1 cellular context compared by ENCODE assay signal in genomic region chr3:16247282-16248058, GRCh38.
A peak's percentile ranks its signal among the peaks of the same experiment; 100 is the strongest.
TF ChIP-seq lines count a peak whose summit lies in the region.

No MANE protein-coding gene starts in this region.

TF ChIP-seq in GM12878, 131 proteins besides CTCF, POLR2A, EP300 and RAD21 (continued from another document):
- TF ChIP-seq ZBTB4 (CRISPR knock-in tag; IDR thresholded peaks at IDR 0.05) = no peak
- peak; percentile 56; the same call in 1 of the 2 replicates for TF ChIP-seq DPF2 (IDR thresholded peaks at IDR 0.05)
- peak; percentile 65 for TF ChIP-seq MTA2 (IDR thresholded peaks at IDR 0.05; ENCODE audit: low read depth)
- no peak for TF ChIP-seq CEBPZ (IDR thresholded peaks at IDR 0.05; ENCODE audit: low read depth, low read length)
- peak; percentile 33; the same call in 1 of the 2 replicates for TF ChIP-seq MLLT1 (IDR thresholded peaks at IDR 0.05)
- 0 out of 2 replicates have a peak, but pooled peaks have one; percentile 49 for TF ChIP-seq ZNF687 (IDR thresholded peaks at IDR 0.05)
- TF ChIP-seq TCF3 (IDR thresholded peaks at IDR 0.05; ENCODE audit: borderline replicate concordance, insufficient read depth, low read depth, low read length) = 0 out of 2 replicates have a peak, but pooled peaks have one; percentile 28
- peak; percentile 49 to 81; a peak in 3 of 4 replicates for TF ChIP-seq BHLHE40 (IDR thresholded peaks at IDR 0.05; ENCODE audit: borderline replicate concordance in 1 of 2, low read depth in 2 of 2, low read length in 1 of 2)
- TF ChIP-seq GATAD2B (conservative IDR thresholded peaks at IDR 0.05; ENCODE audit: low read depth) = peak; percentile 39; the same call in 1 of the 2 replicates
- no peak for TF ChIP-seq CBX3 (IDR thresholded peaks at IDR 0.05; ENCODE audit: borderline replicate concordance, low read depth)
- TF ChIP-seq ATF7 (IDR thresholded peaks at IDR 0.05; ENCODE audit: low read depth) = 0 out of 2 replicates have a peak, but pooled peaks have one; percentile 25
- TF ChIP-seq SPI1 (IDR thresholded peaks at IDR 0.05; ENCODE audit: borderline replicate concordance, insufficient read depth, low read depth, low read length) = peak; percentile 44; the same call in 1 of the 2 replicates
- TF ChIP-seq PAX5 (IDR thresholded peaks at IDR 0.05; ENCODE audit: borderline replicate concordance, low read depth, low read length) = peak; percentile 40; the same call in 1 of the 2 replicates
- peak; percentile 61 to 72 for TF ChIP-seq IKZF2 (IDR thresholded peaks at IDR 0.05)
- peak; percentile 57; the same call in 1 of the 3 replicates for TF ChIP-seq POU2F2 (IDR thresholded peaks at IDR 0.05; ENCODE audit: borderline replicate concordance, low read depth, low read length)
- no peak for TF ChIP-seq ZSCAN29 (IDR thresholded peaks at IDR 0.05)
- TF ChIP-seq ASH2L (IDR thresholded peaks at IDR 0.05; ENCODE audit: borderline replicate concordance, low read depth) = no peak
- no peak for TF ChIP-seq SREBF1 (IDR thresholded peaks at IDR 0.05; ENCODE audit: low read length)
- TF ChIP-seq IKZF1 (conservative IDR thresholded peaks at IDR 0.05) = peak; percentile 70
- TF ChIP-seq NR2C1 (IDR thresholded peaks at IDR 0.05) = no peak
- peak; percentile 61 for TF ChIP-seq PKNOX1 (IDR thresholded peaks at IDR 0.05)
- TF ChIP-seq SMAD5 (IDR thresholded peaks at IDR 0.05; ENCODE audit: low read depth) = no peak
- TF ChIP-seq MEF2B (IDR thresholded peaks at IDR 0.05; ENCODE audit: partially characterized antibody, poor library complexity, severe bottlenecking) = peak; percentile 24
- no peak for TF ChIP-seq ZNF384 (IDR thresholded peaks at IDR 0.05; ENCODE audit: borderline replicate concordance, low read depth, low read length)
- peak; percentile 28; the same call in 1 of the 2 replicates for TF ChIP-seq ZNF24 (IDR thresholded peaks at IDR 0.05)
- TF ChIP-seq LARP7 (IDR thresholded peaks at IDR 0.05) = no peak
- 0 out of 2 replicates have a peak, but pooled peaks have one; percentile 14 for TF ChIP-seq FOXM1 (IDR thresholded peaks at IDR 0.05; ENCODE audit: low read depth, low read length)
- TF ChIP-seq TCF12 (IDR thresholded peaks at IDR 0.05; ENCODE audit: low read depth, low read length) = peak; percentile 63; the same call in 1 of the 2 replicates
- no peak for TF ChIP-seq NR2C2 (IDR thresholded peaks at IDR 0.05; ENCODE audit: borderline replicate concordance, control insufficient read depth, insufficient read length, low read depth)
- TF ChIP-seq SMC3 (IDR thresholded peaks at IDR 0.05; ENCODE audit: borderline replicate concordance, low read length) = peak; percentile 90
- peak; percentile 73 for TF ChIP-seq YY1 (IDR thresholded peaks at IDR 0.05; ENCODE audit: low read depth, low read length)
- 0 out of 2 replicates have a peak, but pooled peaks have one; percentile 13 for TF ChIP-seq HDGF (IDR thresholded peaks at IDR 0.05)
- TF ChIP-seq IRF4 (IDR thresholded peaks at IDR 0.05; ENCODE audit: low read depth, low read length) = 0 out of 2 replicates have a peak, but pooled peaks have one; percentile 62
- TF ChIP-seq MXI1 (IDR thresholded peaks at IDR 0.05; ENCODE audit: low read depth, low read length) = peak; percentile 60; the same call in 1 of the 2 replicates
- TF ChIP-seq SMAD1 (IDR thresholded peaks at IDR 0.05; ENCODE audit: low read depth, partially characterized antibody) = no peak
- TF ChIP-seq RELB (IDR thresholded peaks at IDR 0.05; ENCODE audit: low read depth) = 0 out of 2 replicates have a peak, but pooled peaks have one; percentile 21
- TF ChIP-seq ZZZ3 (IDR thresholded peaks at IDR 0.05; ENCODE audit: control insufficient read depth, insufficient read length, low read depth) = no peak
- peak; percentile 69 for TF ChIP-seq RUNX3 (IDR thresholded peaks at IDR 0.05; ENCODE audit: low read length)
- TF ChIP-seq USF2 (IDR thresholded peaks at IDR 0.05; ENCODE audit: borderline replicate concordance, low read depth, low read length) = no peak
- no peak for TF ChIP-seq BMI1 (IDR thresholded peaks at IDR 0.05; ENCODE audit: borderline replicate concordance)
